In the genomic region with DNA sequence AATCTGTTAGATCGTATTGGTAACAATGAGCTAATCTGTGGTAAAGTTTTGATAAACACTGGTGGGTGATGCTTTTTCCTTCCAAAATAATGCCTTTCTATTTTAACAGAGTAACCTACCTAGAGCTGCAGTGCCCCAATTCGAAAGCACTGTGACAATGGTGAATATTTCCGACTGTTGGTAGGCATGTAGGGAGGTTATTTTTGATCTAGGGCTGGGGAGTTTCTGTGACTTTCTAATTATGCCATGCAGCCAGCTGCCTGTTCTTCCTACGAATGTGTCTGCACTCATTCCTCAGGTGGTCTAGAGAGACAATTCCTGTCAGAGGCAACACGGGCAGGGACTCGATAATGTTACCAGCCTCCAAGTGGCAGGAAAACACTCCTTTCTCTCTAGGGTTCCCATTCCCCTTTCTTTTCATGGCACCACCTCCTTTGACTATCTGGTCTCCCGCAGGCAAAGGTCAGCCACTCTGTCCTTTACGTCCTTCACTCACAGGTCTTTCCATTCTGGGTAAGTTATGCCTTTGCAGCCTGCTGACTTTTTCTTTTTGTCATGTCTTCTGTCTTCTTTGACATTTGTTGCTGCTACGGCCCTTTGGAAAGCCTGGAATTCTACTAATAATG, we compare ENCODE assay signal across 1 cellular context.
TF ChIP-seq lines count a peak whose summit lies in the region.

No MANE protein-coding gene starts in this region.

TF ChIP-seq in HepG2, 621 proteins besides CTCF, POLR2A, EP300 and RAD21 (continued from another document):
- TF ChIP-seq, protein P1, sequence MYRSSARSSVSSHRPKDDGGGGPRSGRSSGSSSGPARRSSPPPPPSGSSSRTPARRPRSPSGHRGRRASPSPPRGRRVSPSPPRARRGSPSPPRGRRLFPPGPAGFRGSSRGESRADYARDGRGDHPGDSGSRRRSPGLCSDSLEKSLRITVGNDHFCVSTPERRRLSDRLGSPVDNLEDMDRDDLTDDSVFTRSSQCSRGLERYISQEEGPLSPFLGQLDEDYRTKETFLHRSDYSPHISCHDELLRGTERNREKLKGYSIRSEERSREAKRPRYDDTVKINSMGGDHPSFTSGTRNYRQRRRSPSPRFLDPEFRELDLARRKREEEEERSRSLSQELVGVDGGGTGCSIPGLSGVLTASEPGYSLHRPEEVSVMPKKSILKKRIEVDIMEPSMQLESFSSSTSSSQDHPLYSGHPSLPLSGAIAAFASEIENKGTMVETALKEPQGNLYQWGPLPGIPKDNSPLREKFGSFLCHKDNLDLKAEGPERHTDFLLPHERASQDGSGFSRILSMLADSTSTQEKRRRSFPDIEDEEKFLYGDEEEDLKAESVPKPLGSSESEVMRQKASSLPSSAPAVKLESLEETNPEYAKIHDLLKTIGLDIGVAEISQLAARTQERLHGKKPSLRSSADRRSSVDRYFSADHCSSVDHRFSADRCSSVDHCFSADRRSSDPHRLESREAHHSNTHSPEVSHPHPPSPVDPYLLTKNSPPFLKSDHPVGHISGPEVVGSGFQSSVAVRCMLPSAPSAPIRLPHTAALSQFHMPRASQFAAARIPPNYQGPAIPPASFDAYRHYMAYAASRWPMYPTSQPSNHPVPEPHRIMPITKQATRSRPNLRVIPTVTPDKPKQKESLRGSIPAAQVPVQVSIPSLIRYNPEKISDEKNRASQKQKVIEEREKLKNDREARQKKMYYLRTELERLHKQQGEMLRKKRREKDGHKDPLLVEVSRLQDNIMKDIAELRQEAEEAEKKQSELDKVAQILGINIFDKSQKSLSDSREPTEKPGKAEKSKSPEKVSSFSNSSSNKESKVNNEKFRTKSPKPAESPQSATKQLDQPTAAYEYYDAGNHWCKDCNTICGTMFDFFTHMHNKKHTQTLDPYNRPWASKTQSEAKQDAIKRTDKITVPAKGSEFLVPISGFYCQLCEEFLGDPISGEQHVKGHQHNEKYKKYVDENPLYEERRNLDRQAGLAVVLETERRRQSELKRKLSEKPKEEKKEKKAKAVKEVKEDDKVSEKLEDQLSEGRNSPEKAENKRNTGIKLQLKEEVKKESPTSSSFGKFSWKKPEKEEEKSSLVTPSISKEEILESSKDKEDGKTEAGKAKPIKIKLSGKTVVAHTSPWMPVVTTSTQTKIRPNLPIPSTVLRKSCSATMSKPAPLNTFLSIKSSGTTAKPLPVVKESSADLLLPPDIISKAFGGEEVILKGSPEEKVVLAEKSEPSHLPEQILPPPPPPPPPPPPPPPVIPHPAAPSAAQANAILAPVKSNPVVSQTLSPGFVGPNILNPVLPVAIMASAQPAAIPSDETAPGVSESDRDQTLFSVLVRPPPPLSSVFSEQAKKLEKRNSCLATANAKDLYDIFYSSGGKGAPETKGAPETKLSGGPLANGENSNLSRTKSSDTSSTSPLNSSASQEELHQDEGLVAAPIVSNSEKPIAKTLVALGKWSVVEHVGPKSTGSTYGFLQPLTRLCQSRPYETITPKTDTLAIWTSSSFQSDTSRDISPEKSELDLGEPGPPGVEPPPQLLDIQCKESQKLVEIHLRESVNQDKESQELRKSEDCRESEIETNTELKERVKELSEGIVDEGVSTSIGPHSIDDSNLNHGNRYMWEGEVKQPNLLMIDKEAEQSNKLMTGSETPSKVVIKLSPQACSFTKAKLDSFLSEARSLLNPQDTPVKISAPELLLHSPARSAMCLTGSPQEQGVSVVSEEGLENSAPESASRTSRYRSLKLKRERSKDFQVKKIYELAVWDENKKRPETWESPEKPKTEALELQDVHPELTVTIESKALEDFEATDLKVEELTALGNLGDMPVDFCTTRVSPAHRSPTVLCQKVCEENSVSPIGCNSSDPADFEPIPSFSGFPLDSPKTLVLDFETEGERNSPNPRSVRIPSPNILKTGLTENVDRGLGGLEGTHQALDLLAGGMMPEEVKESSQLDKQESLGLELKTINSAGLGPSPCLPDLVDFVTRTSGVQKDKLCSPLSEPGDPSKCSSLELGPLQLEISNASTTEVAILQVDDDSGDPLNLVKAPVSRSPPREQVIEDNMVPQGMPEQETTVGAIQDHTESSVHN (CRISPR knock-in tag; IDR thresholded peaks at IDR 0.05) = 0 out of 2 replicates have a peak, but pooled peaks have one; percentile 25
- TF ChIP-seq ZNF776 (CRISPR knock-in tag; IDR thresholded peaks at IDR 0.05) (no peak), ZNF792 (CRISPR knock-in tag; IDR thresholded peaks at IDR 0.05) (no peak)
- TF ChIP-seq, protein P2, sequence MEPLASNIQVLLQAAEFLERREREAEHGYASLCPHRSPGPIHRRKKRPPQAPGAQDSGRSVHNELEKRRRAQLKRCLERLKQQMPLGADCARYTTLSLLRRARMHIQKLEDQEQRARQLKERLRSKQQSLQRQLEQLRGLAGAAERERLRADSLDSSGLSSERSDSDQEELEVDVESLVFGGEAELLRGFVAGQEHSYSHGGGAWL (CRISPR knock-in tag; IDR thresholded peaks at IDR 0.05) = no peak
- TF ChIP-seq, protein P3, sequence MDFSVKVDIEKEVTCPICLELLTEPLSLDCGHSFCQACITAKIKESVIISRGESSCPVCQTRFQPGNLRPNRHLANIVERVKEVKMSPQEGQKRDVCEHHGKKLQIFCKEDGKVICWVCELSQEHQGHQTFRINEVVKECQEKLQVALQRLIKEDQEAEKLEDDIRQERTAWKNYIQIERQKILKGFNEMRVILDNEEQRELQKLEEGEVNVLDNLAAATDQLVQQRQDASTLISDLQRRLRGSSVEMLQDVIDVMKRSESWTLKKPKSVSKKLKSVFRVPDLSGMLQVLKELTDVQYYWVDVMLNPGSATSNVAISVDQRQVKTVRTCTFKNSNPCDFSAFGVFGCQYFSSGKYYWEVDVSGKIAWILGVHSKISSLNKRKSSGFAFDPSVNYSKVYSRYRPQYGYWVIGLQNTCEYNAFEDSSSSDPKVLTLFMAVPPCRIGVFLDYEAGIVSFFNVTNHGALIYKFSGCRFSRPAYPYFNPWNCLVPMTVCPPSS (IDR thresholded peaks at IDR 0.05) = no peak
